In the genomic region with DNA sequence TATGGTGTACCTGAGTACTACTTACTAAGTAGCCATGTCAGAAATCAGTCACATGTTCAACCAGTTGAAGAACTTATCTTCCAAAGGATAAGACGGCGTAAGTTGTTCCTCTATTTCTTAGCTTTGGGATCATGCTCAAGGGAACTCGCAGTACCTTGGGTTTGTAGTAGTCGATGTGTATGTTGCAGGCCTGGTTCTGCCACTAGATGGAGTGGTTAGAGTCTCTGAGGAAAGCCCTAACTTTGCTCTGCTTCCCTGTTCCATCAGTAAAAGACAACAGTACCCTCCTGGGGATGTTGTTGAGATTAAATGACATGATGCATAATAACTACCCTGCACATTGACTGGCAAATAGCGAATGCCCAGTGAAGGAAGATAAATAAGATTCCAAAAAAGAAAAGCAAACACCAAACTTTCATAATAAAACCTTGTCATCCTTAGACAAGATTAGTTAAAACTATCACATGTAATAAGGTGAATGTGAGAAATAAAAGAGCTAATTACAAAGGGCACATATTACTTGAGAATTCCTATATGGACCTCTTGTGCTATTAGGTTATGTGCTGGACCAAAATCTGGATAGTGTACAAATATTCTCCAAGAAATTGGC, we compare ENCODE assay signal across 8 cellular contexts.
A peak's percentile ranks its signal among the peaks of the same experiment; 100 is the strongest.
DNase-seq lines count a peak whose midpoint lies in the region; ATAC-seq, FAIRE-seq and TF ChIP-seq lines count a peak whose summit lies in the region.

No MANE protein-coding gene starts in this region.

- CTCF ChIA-PET in HepG2 (lab: Yijun Ruan, JAX; ENCODE audit: low intra/inter-chr PET ratio, low total read pairs) = no interaction called here

- no peaks in the 10 kb centered on the region for H4K20me1 ChIP-seq in HepG2 (ENCODE audit: insufficient read depth, low read length)

- no peak overlapping the region for H2AFZ ChIP-seq in HepG2 (ENCODE audit: low read length)

- H3K27ac ChIP-seq in HepG2 (ENCODE audit: extremely low read length, insufficient read depth, low read length) = no peak overlapping the region

- POLR2A ChIA-PET in HepG2 (lab: Yijun Ruan, JAX) = no interaction called here

- TF ChIP-seq EP300 in HepG2 (IDR thresholded peaks at IDR 0.05; ENCODE audit: low read depth in 2 of 2, low read length in 2 of 2) (no peak), HepG2 (CRISPR knock-in tag; IDR thresholded peaks at IDR 0.05; ENCODE audit: borderline replicate concordance) (no peak)

- no peaks in the 10 kb centered on the region for H3K79me2 ChIP-seq in HepG2 (ENCODE audit: insufficient read depth, low read length)

- TF ChIP-seq CTCF in WI38 (IDR thresholded peaks at IDR 0.05; ENCODE audit: low read depth, low read length) (peak; percentile 61), HepG2 (CRISPR knock-in tag; IDR thresholded peaks at IDR 0.05) (peak; percentile 48)

- H3K27me3 ChIP-seq in HepG2 (ENCODE audit: control insufficient read depth in 1 of 2, insufficient read depth in 2 of 2, low read length in 2 of 2) = no peaks in the 10 kb centered on the region

- no peaks in the 10 kb centered on the region for H3K9me3 ChIP-seq in HepG2 (ENCODE audit: low read length)

- WGBS in HepG2 (ENCODE audit: low lambda C conversion rate) = 5% methylated on average over 5 of the region's 5 CpGs

- in situ Hi-C loops in HepG2 (cut with HindIII; ENCODE audit: extremely low pct_ligation_motif_present, low pct_unique_long_range_greater_than_20kb) = no loop called here

- FAIRE-seq in HepG2 (lab: Jason Lieb, UNC) = peak; percentile 50

- intact Hi-C loops in HepG2 (cut with micrococcal nuclease; ENCODE audit: unreplicated experiment) = loop anchor here (1.0 kb wide), 1 partner anchor 538 kb away; no protein-coding TSS in a partner anchor

- H3K4me3 ChIP-seq in WI38 (ENCODE audit: low read depth, low read length) (no peak overlapping the region), HepG2 (replicated peaks in 1 of 3; ENCODE audit: insufficient read depth in 1 of 3, low read depth in 2 of 3, low read length in 3 of 3) (no peak overlapping the region)

- H3K36me3 ChIP-seq in HepG2 (replicated peaks in 1 of 2; ENCODE audit: control insufficient read depth in 1 of 2, insufficient read depth in 2 of 2, low read length in 2 of 2) = no peaks in the 10 kb centered on the region

- H3K4me2 ChIP-seq in HepG2 (ENCODE audit: low read depth, low read length) = no peak overlapping the region

- no peaks in the 10 kb centered on the region for H3K4me1 ChIP-seq in HepG2 (ENCODE audit: insufficient read depth, low read length)

- TF ChIP-seq RAD21 in HepG2 (CRISPR knock-in tag; IDR thresholded peaks at IDR 0.05) = no peak

- no peak for TF ChIP-seq POLR2A in HepG2 (IDR thresholded peaks at IDR 0.05; ENCODE audit: insufficient read depth in 1 of 2, low read depth in 2 of 2, low read length in 2 of 2)

- ATAC-seq in HepG2 = peak; percentile 86

- no peak overlapping the region for H3K9ac ChIP-seq in HepG2 (ENCODE audit: insufficient read depth, low read depth, low read length)

- DNase-seq in D341Med (ENCODE audit: low spot score) = peak; percentile 49
- peak; percentile 55 for DNase-seq in HPDE6-E6E7 (ENCODE audit: extremely low spot score)
- DNase-seq in HepG2 (ENCODE audit: low spot score) = peak; percentile 10
- no peak for DNase-seq in activated T-cell treated with anti-CD3 and anti-CD28 coated beads for 4 hours
- no peak for DNase-seq in NCI-H510A treated with DMSO at 0.1 percent for 48 hours (lab: John Stamatoyannopoulos, UW)
- DNase-seq in stimulated activated CD8-positive, alpha-beta memory T cell treated with anti-CD3 and anti-CD28 coated beads, Interleukin-4, amount 100 ng/mL, for 48 hours = no peak
- no peak for DNase-seq in T-helper 1 cell

- no TSS peak for BruUV-seq in HepG2 (replicated peaks; lab: Mats Ljungman, UMichigan)

TF ChIP-seq in HepG2, 621 proteins besides CTCF, POLR2A, EP300 and RAD21:
- no peak for TF ChIP-seq ZFAT (CRISPR knock-in tag; conservative IDR thresholded peaks at IDR 0.05)
- peak; percentile 18; the same call in 1 of the 2 replicates for TF ChIP-seq SMC3 (IDR thresholded peaks at IDR 0.05; ENCODE audit: low read length)
- TF ChIP-seq, protein P1, sequence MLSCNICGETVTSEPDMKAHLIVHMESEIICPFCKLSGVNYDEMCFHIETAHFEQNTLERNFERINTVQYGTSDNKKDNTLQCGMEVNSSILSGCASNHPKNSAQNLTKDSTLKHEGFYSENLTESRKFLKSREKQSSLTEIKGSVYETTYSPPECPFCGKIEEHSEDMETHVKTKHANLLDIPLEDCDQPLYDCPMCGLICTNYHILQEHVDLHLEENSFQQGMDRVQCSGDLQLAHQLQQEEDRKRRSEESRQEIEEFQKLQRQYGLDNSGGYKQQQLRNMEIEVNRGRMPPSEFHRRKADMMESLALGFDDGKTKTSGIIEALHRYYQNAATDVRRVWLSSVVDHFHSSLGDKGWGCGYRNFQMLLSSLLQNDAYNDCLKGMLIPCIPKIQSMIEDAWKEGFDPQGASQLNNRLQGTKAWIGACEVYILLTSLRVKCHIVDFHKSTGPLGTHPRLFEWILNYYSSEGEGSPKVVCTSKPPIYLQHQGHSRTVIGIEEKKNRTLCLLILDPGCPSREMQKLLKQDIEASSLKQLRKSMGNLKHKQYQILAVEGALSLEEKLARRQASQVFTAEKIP (CRISPR knock-in tag; IDR thresholded peaks at IDR 0.05; ENCODE audit: borderline replicate concordance) = no peak
- TF ChIP-seq STAG1 (CRISPR knock-in tag; IDR thresholded peaks at IDR 0.05) = peak; percentile 42
- TF ChIP-seq JDP2 (CRISPR knock-in tag; IDR thresholded peaks at IDR 0.05; ENCODE audit: borderline replicate concordance) = no peak
- TF ChIP-seq, protein P2, sequence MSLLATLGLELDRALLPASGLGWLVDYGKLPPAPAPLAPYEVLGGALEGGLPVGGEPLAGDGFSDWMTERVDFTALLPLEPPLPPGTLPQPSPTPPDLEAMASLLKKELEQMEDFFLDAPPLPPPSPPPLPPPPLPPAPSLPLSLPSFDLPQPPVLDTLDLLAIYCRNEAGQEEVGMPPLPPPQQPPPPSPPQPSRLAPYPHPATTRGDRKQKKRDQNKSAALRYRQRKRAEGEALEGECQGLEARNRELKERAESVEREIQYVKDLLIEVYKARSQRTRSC (CRISPR knock-in tag; IDR thresholded peaks at IDR 0.05; ENCODE audit: low read depth) = no peak
- no peak for TF ChIP-seq ZNF20 (CRISPR knock-in tag; IDR thresholded peaks at IDR 0.05)
- TF ChIP-seq, protein P3, sequence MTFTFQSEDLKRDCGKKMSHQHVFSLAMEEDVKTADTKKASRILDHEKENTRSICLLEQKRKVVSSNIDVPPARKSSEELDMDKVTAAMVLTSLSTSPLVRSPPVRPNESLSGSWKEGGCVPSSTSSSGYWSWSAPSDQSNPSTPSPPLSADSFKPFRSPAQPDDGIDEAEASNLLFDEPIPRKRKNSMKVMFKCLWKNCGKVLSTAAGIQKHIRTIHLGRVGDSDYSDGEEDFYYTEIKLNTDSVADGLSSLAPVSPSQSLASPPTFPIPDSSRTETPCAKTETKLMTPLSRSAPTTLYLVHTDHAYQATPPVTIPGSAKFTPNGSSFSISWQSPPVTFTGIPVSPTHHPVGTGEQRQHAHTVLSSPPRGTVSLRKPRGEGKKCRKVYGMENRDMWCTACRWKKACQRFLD (CRISPR knock-in tag; IDR thresholded peaks at IDR 0.05; ENCODE audit: borderline replicate concordance) = no peak
- TF ChIP-seq SSRP1 (CRISPR knock-in tag; IDR thresholded peaks at IDR 0.05) = no peak

Comparison
In these comparisons a context has a peak if more than half of its experiments do, and no peak if none do; other contexts are left out.
1. DNase-seq: peak in D341Med (single experiment), HPDE6-E6E7 (single experiment) and HepG2 (single experiment); none in activated T-cell treated with anti-CD3 and anti-CD28 coated beads for 4 hours (single experiment), NCI-H510A treated with DMSO at 0.1 percent for 48 hours (single experiment), stimulated activated CD8-positive, alpha-beta memory T cell treated with anti-CD3 and anti-CD28 coated beads, Interleukin-4, amount 100 ng/mL, for 48 hours (single experiment) and T-helper 1 cell (0 of 5).